Comparison of ENCODE assay signal across 11 cellular contexts in the genomic region with DNA sequence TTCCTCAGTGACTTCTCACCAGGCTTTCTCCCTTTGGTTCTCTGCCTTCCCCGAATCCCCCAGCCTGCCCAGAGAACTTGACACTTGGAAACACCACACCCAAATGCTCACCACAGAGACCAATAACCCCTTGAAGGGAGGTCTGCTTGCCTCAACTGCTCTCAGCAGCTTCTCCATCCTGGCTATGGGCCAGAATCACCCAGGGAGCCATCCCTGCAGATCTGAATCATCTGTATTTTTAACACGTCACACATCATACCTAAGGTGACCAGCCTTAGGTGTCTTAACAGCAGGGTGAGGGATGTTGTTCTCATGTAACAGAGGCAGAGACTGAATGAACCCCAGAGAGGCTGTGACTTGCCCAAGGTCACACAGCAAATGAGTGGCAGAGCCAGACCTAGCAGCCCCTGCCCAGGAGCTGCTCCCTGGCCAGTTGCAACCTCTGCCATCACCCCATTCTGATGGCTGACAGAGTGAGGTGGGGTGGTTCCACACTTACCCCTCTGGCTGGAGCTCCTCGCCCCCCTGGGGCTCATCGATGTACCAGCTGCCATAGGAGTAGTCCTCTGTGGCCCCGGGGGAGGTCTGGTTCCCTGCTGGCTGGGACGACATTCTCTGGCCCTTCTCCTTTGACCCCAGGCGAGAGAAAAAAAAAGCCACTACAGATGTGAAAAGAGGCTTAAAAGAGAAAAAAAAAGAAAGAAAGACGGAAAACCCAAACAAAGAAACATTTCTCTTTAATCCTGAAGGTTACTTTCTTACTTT. TPM values are rescaled to one million over a fixed set of nuclear protein-coding genes. Genes with fewer than 3 reads are reported as not detected.
DNase-seq lines count a peak whose midpoint lies in the region; ATAC-seq, FAIRE-seq and TF ChIP-seq lines count a peak whose summit lies in the region.
"Had no signal": no experiment of that assay in that cellular context is flagged by ENCODE, and none has a peak within 500 bp of the region (broad histone marks: within the 10 kb centered on the region; RNA-seq: fewer than 3 reads in every experiment).

No MANE protein-coding gene starts in this region.

- H3K9ac ChIP-seq in HCT116 (ENCODE audit: low read length) (no peak overlapping the region), trophoblast cell (ENCODE audit: low read length) (peak overlapping the region; percentile 41)

- TF ChIP-seq CTCF in HCT116 (IDR thresholded peaks at IDR 0.05 in 2 of 3, conservative IDR thresholded peaks at IDR 0.05 in 1 of 3; ENCODE audit: borderline replicate concordance in 1 of 3, insufficient read depth in 1 of 3, low read depth in 2 of 3, low read length in 2 of 3): no peak
- TF ChIP-seq CTCF in RWPE1 (conservative IDR thresholded peaks at IDR 0.05; ENCODE audit: low read depth): no peak
- no peak for TF ChIP-seq CTCF in fibroblast of the aortic adventitia (IDR thresholded peaks at IDR 0.05; ENCODE audit: insufficient read depth, low read length)
- TF ChIP-seq CTCF in upper lobe of right lung (IDR thresholded peaks at IDR 0.05): no peak

- RAD21 ChIA-PET in HCT116 (lab: Charles Lee; ENCODE audit: low non-redundant PET in 1 of 2, low total read pairs in 2 of 2, uncharacterized antibody in 2 of 2, unreplicated experiment in 2 of 2): interaction anchor here in 1 of 2 experiments (1.6 kb wide), 1 partner anchor 106 kb away, joined by 3 read pairs; no protein-coding TSS in a partner anchor

- no peaks in the 10 kb centered on the region for H4K20me1 ChIP-seq in HCT116 (ENCODE audit: insufficient read depth)

- H3K9me3 ChIP-seq in HCT116 (ENCODE audit: control insufficient read depth in 1 of 2, insufficient read depth in 1 of 2, low read depth in 1 of 2, low read length in 2 of 2): no peaks in the 10 kb centered on the region
- no peaks in the 10 kb centered on the region for H3K9me3 ChIP-seq in trophoblast cell (ENCODE audit: insufficient read depth, low read depth, low read length)
- H3K9me3 ChIP-seq in upper lobe of right lung: no peaks in the 10 kb centered on the region
- no peaks in the 10 kb centered on the region for H3K9me3 ChIP-seq in small intestine (ENCODE audit: control insufficient read depth, low read depth)

- H3K79me1 ChIP-seq in trophoblast cell (ENCODE audit: low read length): peaks cover 3% of the 10 kb centered on the region

- H3K27me3 ChIP-seq in HCT116 (ENCODE audit: insufficient read depth, low read length) (peaks cover 14% of the 10 kb centered on the region; the same call in 1 of the 2 replicates), trophoblast cell (ENCODE audit: insufficient read depth, low read length) (no peaks in the 10 kb centered on the region), upper lobe of right lung (no peaks in the 10 kb centered on the region), small intestine (ENCODE audit: control insufficient read depth in 2 of 2, insufficient read depth in 2 of 2, low read length in 2 of 2) (no peaks in the 10 kb centered on the region)

- peak overlapping the region; percentile 51 for H4K91ac ChIP-seq in trophoblast cell (ENCODE audit: low read depth, low read length)

- no CpG with 5 or more reads among the region's 8 CpGs for WGBS in trophoblast cell (ENCODE audit: extremely low coverage, insufficient coverage, insufficient read length)
- WGBS in small intestine, 3 donors: 63 to 83% (median 72%) methylated on average over 8 of the region's 8 CpGs

- no peak for DNase-seq in HCT116 (ENCODE audit: low read depth, low spot score)
- peak; percentile 69 for DNase-seq in RWPE1 (ENCODE audit: low spot score)
- DNase-seq in fibroblast of the aortic adventitia (ENCODE audit: low read depth): peak; percentile 56
- peak in 1 of 2 donors; percentile 36 for DNase-seq in trophoblast cell
- no peak for DNase-seq in upper lobe of right lung
- no peak for DNase-seq in small intestine
- DNase-seq in GDM1 (lab: John Stamatoyannopoulos, UW): no peak
- DNase-seq: activated naive CD4-positive, alpha-beta T cell treated with Interleukin-2 at 50 U/mL for 16 hours had no signal

- CTCF ChIA-PET in HCT116 (lab: Charles Lee) (no interaction called here), RWPE1 (lab: Yijun Ruan, JAX) (interaction anchor here (0.6 kb wide), 2 partner anchors 139 to 261 kb away, joined by 3 read pairs; no protein-coding TSS in a partner anchor)

- H3K27ac ChIP-seq in HCT116 (ENCODE audit: low read depth, low read length) (no peak overlapping the region), RWPE1 (peak overlapping the region; percentile 4; the same call in 1 of the 2 replicates), trophoblast cell (ENCODE audit: low read depth, low read length) (peak overlapping the region; percentile 12), upper lobe of right lung (no peak overlapping the region), small intestine (ENCODE audit: low read depth in 1 of 2, low read length in 1 of 2) (no peak overlapping the region)

- H4K8ac ChIP-seq in trophoblast cell (ENCODE audit: low read depth, low read length): no peak overlapping the region

- no peak for TF ChIP-seq RAD21 in HCT116 (IDR thresholded peaks at IDR 0.05; ENCODE audit: low read depth)

- POLR2A ChIA-PET in HCT116 (lab: Charles Lee): no interaction called here
- POLR2A ChIA-PET in RWPE1 (lab: Yijun Ruan, JAX; ENCODE audit: low non-redundant PET): no interaction called here

- no peak for TF ChIP-seq POLR2A in HCT116 (IDR thresholded peaks at IDR 0.05; ENCODE audit: borderline replicate concordance, extremely low read depth, insufficient read depth, insufficient read length)

- H2BK5ac ChIP-seq in trophoblast cell (ENCODE audit: low read depth, low read length, poor library complexity): no peak overlapping the region

- intact Hi-C loops in HCT116 (cut with micrococcal nuclease) (loop anchor here (2.0 to 5.0 kb wide), 2 partner anchors 39 to 50 kb away; no protein-coding TSS in a partner anchor), upper lobe of right lung (cut with DNase I) (no loop called here)

- H2AFZ ChIP-seq in HCT116 (ENCODE audit: low read depth, low read length, poor library complexity, severe bottlenecking): no peak overlapping the region
- no peak overlapping the region for H2AFZ ChIP-seq in trophoblast cell (ENCODE audit: insufficient read depth, low read length, poor library complexity)

- no peak for FAIRE-seq in small intestine (lab: Jason Lieb, UNC)

- no peak overlapping the region for H3K4ac ChIP-seq in trophoblast cell (ENCODE audit: low read depth, low read length)

- no peak overlapping the region for H2AK5ac ChIP-seq in trophoblast cell (ENCODE audit: low read length)

- H3K79me2 ChIP-seq in HCT116 (ENCODE audit: insufficient read depth, low read length) (no peaks in the 10 kb centered on the region), trophoblast cell (ENCODE audit: control insufficient read depth, insufficient read depth, low read length, poor library complexity) (no peaks in the 10 kb centered on the region)

- H3K4me1 ChIP-seq in HCT116 (ENCODE audit: control insufficient read depth in 1 of 2, insufficient read depth in 2 of 2, low read length in 2 of 2) (peaks cover 27 to 58% of the 10 kb centered on the region in 2 experiments), trophoblast cell (ENCODE audit: control insufficient read depth in 1 of 2, insufficient read depth in 2 of 2, low read length in 2 of 2) (peaks cover 30% of the 10 kb centered on the region in 2 experiments), upper lobe of right lung (peaks cover 8% of the 10 kb centered on the region), small intestine (ENCODE audit: control insufficient read depth in 2 of 2, insufficient read depth in 1 of 2, low read depth in 1 of 2, low read length in 1 of 2) (no peaks in the 10 kb centered on the region)

- ATAC-seq in HCT116 (no peak), upper lobe of right lung (no peak), GM18520 (IDR thresholded peaks at IDR 0.05; ENCODE audit: unreplicated experiment) (no peak)

- peak overlapping the region; percentile 16 for H3K14ac ChIP-seq in trophoblast cell (ENCODE audit: low read length)

- H3K18ac ChIP-seq in trophoblast cell (ENCODE audit: low read length): peak overlapping the region; percentile 22

- BruUV-seq in HCT116 (replicated peaks; lab: Mats Ljungman, UMichigan): no TSS peak

- H3K4me2 ChIP-seq in HCT116 (ENCODE audit: low read length): peak overlapping the region; percentile 59
- H3K4me2 ChIP-seq in trophoblast cell (ENCODE audit: low read length): peak overlapping the region; percentile 22

- H3K4me3 ChIP-seq in HCT116 (replicated peaks in 1 of 2; ENCODE audit: low read depth in 1 of 2, low read length in 2 of 2) (no peak overlapping the region), fibroblast of the aortic adventitia (ENCODE audit: low read depth, low read length) (no peak overlapping the region), trophoblast cell (ENCODE audit: low read depth, low read length) (no peak overlapping the region), upper lobe of right lung (no peak overlapping the region), small intestine (ENCODE audit: low read depth in 1 of 2, low read length in 2 of 2) (no peak overlapping the region)

- peak overlapping the region; percentile 19 for H2BK120ac ChIP-seq in trophoblast cell (ENCODE audit: insufficient read depth, low read length, poor library complexity)

- no peak overlapping the region for H3K23ac ChIP-seq in trophoblast cell (ENCODE audit: low read length)

- H3K36me3 ChIP-seq in HCT116 (ENCODE audit: control insufficient read depth in 1 of 2, insufficient read depth in 2 of 2, low read length in 2 of 2) (no peaks in the 10 kb centered on the region), trophoblast cell (ENCODE audit: control insufficient read depth in 1 of 2, insufficient read depth in 2 of 2, low read length in 2 of 2) (no peaks in the 10 kb centered on the region), upper lobe of right lung (no peaks in the 10 kb centered on the region), small intestine (ENCODE audit: control insufficient read depth in 2 of 2, insufficient read depth in 2 of 2, low read length in 2 of 2) (no peaks in the 10 kb centered on the region)

- H3K9me2 ChIP-seq in HCT116 (ENCODE audit: insufficient read depth): no peaks in the 10 kb centered on the region

- peak overlapping the region; percentile 25 for H2BK12ac ChIP-seq in trophoblast cell (ENCODE audit: low read length)

- H4K12ac ChIP-seq in trophoblast cell (ENCODE audit: low read depth, low read length): no peak overlapping the region

RNA-seq across cellular contexts. Expression of a gene that starts 0.7 kb away (rescaled TPM):
- 0.54 TPM for total RNA-seq in HCT116 (2021; ENCODE audit: unreplicated experiment)
- 0.46 and 0.59 TPM in 2 replicates for polyA plus RNA-seq in HCT116 (2012)
- total RNA-seq in fibroblast of the aortic adventitia (ENCODE audit: low replicate concordance): 0.18 and 0.25 TPM in 2 replicates
- 9.9 and 10.6 TPM in 2 replicates for polyA plus RNA-seq in trophoblast cell (2013)
- total RNA-seq in upper lobe of right lung: not detected
- under 1 TPM in 1 of 3 donors, not detected in 2; 0.27 TPM for polyA plus RNA-seq in small intestine
- total RNA-seq: SK-MEL-5 had no signal

RNA-seq across cellular contexts. Expression of a gene that starts 28.3 kb away (rescaled TPM):
- 0.12 TPM for total RNA-seq in HCT116 (2021; ENCODE audit: unreplicated experiment)
- polyA plus RNA-seq in HCT116 (2012): not detected in 2 replicates
- 163 and 243 TPM in 2 replicates for total RNA-seq in fibroblast of the aortic adventitia (ENCODE audit: low replicate concordance)
- 0.27 and 0.36 TPM in 2 replicates for polyA plus RNA-seq in trophoblast cell (2013)
- 40.6 TPM for total RNA-seq in upper lobe of right lung
- polyA plus RNA-seq in small intestine: 10 to 100 TPM in 1 of 3 donors, 1 to 10 TPM in 1, under 1 TPM in 1; 0.45 to 10.5 (median 1.1) TPM
- total RNA-seq: dermis microvascular lymphatic vessel endothelial cell, SK-MEL-5 had no signal

RNA-seq across cellular contexts. Expression of a gene that starts 34.3 kb away (rescaled TPM):
- total RNA-seq in HCT116 (2021; ENCODE audit: unreplicated experiment): 0.15 TPM
- 0.09 and 0.21 TPM in 2 replicates for polyA plus RNA-seq in HCT116 (2012)
- total RNA-seq in fibroblast of the aortic adventitia (ENCODE audit: low replicate concordance): 0.09 TPM in 1 of 2 replicates, not detected in the other
- 1.9 and 2.1 TPM in 2 replicates for polyA plus RNA-seq in trophoblast cell (2013)
- not detected for total RNA-seq in upper lobe of right lung
- polyA plus RNA-seq in small intestine: under 1 TPM in 1 of 3 donors, not detected in 2; 0.01 TPM
- total RNA-seq: dermis microvascular lymphatic vessel endothelial cell, SK-MEL-5 had no signal

Comparison
In these comparisons a context has a peak if more than half of its experiments do, and no peak if none do; other contexts are left out.
1. DNase-seq: peak in RWPE1 (single experiment) and fibroblast of the aortic adventitia (single experiment); none in HCT116 (single experiment), upper lobe of right lung (single experiment), small intestine (single experiment) and GDM1 (single experiment).
2. H3K27ac ChIP-seq: peak in RWPE1 (single experiment) and trophoblast cell (single experiment); none in HCT116 (single experiment), upper lobe of right lung (single experiment) and small intestine (0 of 2).
3. RNA of a gene that starts 28.3 kb away (total RNA-seq): 163 to 243 TPM in fibroblast of the aortic adventitia and 40.6 TPM in upper lobe of right lung (single experiment); 0.12 TPM in HCT116 (single experiment); every median in the first group is over 10 times any median in the second.